In genomic region chr20:41872986-41873385, GRCh38 we compare ENCODE assay signal across 18 cellular contexts.
A peak's percentile ranks its signal among the peaks of the same experiment; 100 is the strongest.
DNase-seq lines count a peak whose midpoint lies in the region; ATAC-seq and TF ChIP-seq lines count a peak whose summit lies in the region.
"Had no signal": no experiment of that assay in that cellular context is flagged by ENCODE, and none has a peak within 500 bp of the region (broad histone marks: within the 10 kb centered on the region; RNA-seq: fewer than 3 reads in every experiment).

No MANE protein-coding gene starts in this region.

- 60% methylated on average over 6 of the region's 6 CpGs; no CpG with 5 or more reads in 1 of the 2 experiments for WGBS in endodermal cell (ENCODE audit: insufficient coverage in 1 of 2, insufficient read length in 1 of 2), 2 experiments

- TF ChIP-seq RAD21 in neural cell (conservative IDR thresholded peaks at IDR 0.05): no peak

- H3K36me3 Mint-ChIP-seq in endodermal cell (ENCODE audit: low read depth): no peaks in the 10 kb centered on the region
- H3K36me3 Mint-ChIP-seq: CD4-positive, CD25-positive, alpha-beta regulatory T cell; CD8-positive, alpha-beta memory T cell had no signal

- no peaks in the 10 kb centered on the region for H3K36me3 ChIP-seq in endodermal cell (ENCODE audit: control insufficient read depth, insufficient read depth, low read length)
- H3K36me3 ChIP-seq in neural cell (ENCODE audit: insufficient read depth, low read length): no peaks in the 10 kb centered on the region
- H3K36me3 ChIP-seq: BLaER1 treated with 17β-estradiol and CSF1 and Interleukin-3, amounts not matched to agents 10 nM and 100 nM had no signal

- no peaks in the 10 kb centered on the region for H3F3A ChIP-seq in neural cell (ENCODE audit: insufficient read depth, low read length, poor library complexity, severe bottlenecking)

- TF ChIP-seq CTCF in endodermal cell (conservative IDR thresholded peaks at IDR 0.05): no peak
- TF ChIP-seq CTCF in neural cell (IDR thresholded peaks at IDR 0.05; ENCODE audit: poor library complexity, severe bottlenecking): no peak

- TF ChIP-seq EP300 in neural cell (conservative IDR thresholded peaks at IDR 0.05; ENCODE audit: poor library complexity, severe bottlenecking): no peak

- H4K20me1 ChIP-seq in neural cell (ENCODE audit: insufficient read depth): no peaks in the 10 kb centered on the region
- H4K20me1 ChIP-seq: BLaER1 treated with 17β-estradiol and CSF1 and Interleukin-3, amounts not matched to agents 10 nM and 100 nM had no signal

- no peak overlapping the region for H3K4me2 ChIP-seq in neural cell (ENCODE audit: low read length)
- H3K4me2 ChIP-seq: BLaER1 treated with 17β-estradiol and CSF1 and Interleukin-3, amounts not matched to agents 10 nM and 100 nM had no signal

- peaks cover 24% of the 10 kb centered on the region for H3K9me3 ChIP-seq in endodermal cell (ENCODE audit: control insufficient read depth, low read length)
- peaks cover 4% of the 10 kb centered on the region for H3K9me3 ChIP-seq in neural cell (ENCODE audit: low read length)

- no peaks in the 10 kb centered on the region for H3K27me3 Mint-ChIP-seq in endodermal cell (ENCODE audit: insufficient read depth)
- H3K27me3 Mint-ChIP-seq: CD4-positive, CD25-positive, alpha-beta regulatory T cell had no signal

- H3K9me2 ChIP-seq in neural cell (ENCODE audit: insufficient read depth, low read length): no peaks in the 10 kb centered on the region

- peak overlapping the region; percentile 79 for H3K27ac Mint-ChIP-seq in endodermal cell
- H3K27ac Mint-ChIP-seq: B cell; CD8-positive, alpha-beta memory T cell had no signal

- H3K9ac ChIP-seq in endodermal cell (ENCODE audit: extremely low read depth, low read length, poor library complexity, severe bottlenecking): no peak overlapping the region
- H3K9ac ChIP-seq in neural cell (ENCODE audit: low read length): no peak overlapping the region
- H3K9ac ChIP-seq: BLaER1 treated with 17β-estradiol and CSF1 and Interleukin-3, amounts not matched to agents 10 nM and 100 nM; GM23248 had no signal

- H3K79me2 ChIP-seq in neural cell (replicated peaks; ENCODE audit: insufficient read depth, low read length): no peaks in the 10 kb centered on the region

- peaks cover 8% of the 10 kb centered on the region for H3K4me1 ChIP-seq in endodermal cell (ENCODE audit: control insufficient read depth, insufficient read depth, low read length)

- H3K9me3 Mint-ChIP-seq in endodermal cell: peaks cover 31% of the 10 kb centered on the region

- no peak overlapping the region for H3K27ac ChIP-seq in endodermal cell (ENCODE audit: low read depth, low read length)
- H3K27ac ChIP-seq in neural cell (ENCODE audit: low read length): no peak overlapping the region
- H3K27ac ChIP-seq: BLaER1 treated with 17β-estradiol and CSF1 and Interleukin-3, amounts not matched to agents 10 nM and 100 nM; GM23248; HL-60 had no signal

- ATAC-seq in HG02642 (IDR thresholded peaks at IDR 0.05; ENCODE audit: poor library complexity, unreplicated experiment): no peak

- H3K4me3 Mint-ChIP-seq in endodermal cell: no peak overlapping the region
- H3K4me3 Mint-ChIP-seq: B cell; CD8-positive, alpha-beta memory T cell had no signal

- H3K4me3 ChIP-seq in endodermal cell (ENCODE audit: low read length): no peak overlapping the region
- H3K4me3 ChIP-seq in neural cell (ENCODE audit: low read length): no peak overlapping the region
- H3K4me3 ChIP-seq: BLaER1 treated with 17β-estradiol and CSF1 and Interleukin-3, amounts not matched to agents 10 nM and 100 nM; GM23248 had no signal

- H3K27me3 ChIP-seq in endodermal cell (ENCODE audit: control insufficient read depth, insufficient read depth, low read length, poor library complexity, severe bottlenecking) (no peaks in the 10 kb centered on the region), neural cell (ENCODE audit: insufficient read depth, low read depth, low read length) (no peaks in the 10 kb centered on the region)
- H3K27me3 ChIP-seq: BLaER1 treated with 17β-estradiol and CSF1 and Interleukin-3, amounts not matched to agents 10 nM and 100 nM had no signal

- H3K4me1 Mint-ChIP-seq in endodermal cell: peaks cover 27% of the 10 kb centered on the region
- H3K4me1 Mint-ChIP-seq: B cell; CD4-positive, CD25-positive, alpha-beta regulatory T cell; CD8-positive, alpha-beta memory T cell had no signal

- no peak overlapping the region for H2AFZ ChIP-seq in neural cell (ENCODE audit: low read depth, low read length)
- H2AFZ ChIP-seq: GM23248 had no signal

- DNase-seq in NCI-H82 treated with DMSO at 0.1 percent for 48 hours (lab: John Stamatoyannopoulos, UW; ENCODE audit: unreplicated experiment) (peak; percentile 42), endodermal cell (peak; percentile 62), SW480 (ENCODE audit: low spot score) (no peak), EL (no peak)
- DNase-seq: CD4-positive, CD25-positive, alpha-beta regulatory T cell; CD8-positive, alpha-beta memory T cell; COR-L47; DMS 273 treated with DMSO at 0.1 percent for 48 hours; DMS53; DND-41; GM23248; HCEC 1CT; IMR-90 had no signal

TF ChIP-seq in neural cell, 6 proteins besides CTCF, POLR2A, EP300 and RAD21:
- no peak for TF ChIP-seq SMC3 (conservative IDR thresholded peaks at IDR 0.05; ENCODE audit: poor library complexity)
- TF ChIP-seq, protein P1, sequence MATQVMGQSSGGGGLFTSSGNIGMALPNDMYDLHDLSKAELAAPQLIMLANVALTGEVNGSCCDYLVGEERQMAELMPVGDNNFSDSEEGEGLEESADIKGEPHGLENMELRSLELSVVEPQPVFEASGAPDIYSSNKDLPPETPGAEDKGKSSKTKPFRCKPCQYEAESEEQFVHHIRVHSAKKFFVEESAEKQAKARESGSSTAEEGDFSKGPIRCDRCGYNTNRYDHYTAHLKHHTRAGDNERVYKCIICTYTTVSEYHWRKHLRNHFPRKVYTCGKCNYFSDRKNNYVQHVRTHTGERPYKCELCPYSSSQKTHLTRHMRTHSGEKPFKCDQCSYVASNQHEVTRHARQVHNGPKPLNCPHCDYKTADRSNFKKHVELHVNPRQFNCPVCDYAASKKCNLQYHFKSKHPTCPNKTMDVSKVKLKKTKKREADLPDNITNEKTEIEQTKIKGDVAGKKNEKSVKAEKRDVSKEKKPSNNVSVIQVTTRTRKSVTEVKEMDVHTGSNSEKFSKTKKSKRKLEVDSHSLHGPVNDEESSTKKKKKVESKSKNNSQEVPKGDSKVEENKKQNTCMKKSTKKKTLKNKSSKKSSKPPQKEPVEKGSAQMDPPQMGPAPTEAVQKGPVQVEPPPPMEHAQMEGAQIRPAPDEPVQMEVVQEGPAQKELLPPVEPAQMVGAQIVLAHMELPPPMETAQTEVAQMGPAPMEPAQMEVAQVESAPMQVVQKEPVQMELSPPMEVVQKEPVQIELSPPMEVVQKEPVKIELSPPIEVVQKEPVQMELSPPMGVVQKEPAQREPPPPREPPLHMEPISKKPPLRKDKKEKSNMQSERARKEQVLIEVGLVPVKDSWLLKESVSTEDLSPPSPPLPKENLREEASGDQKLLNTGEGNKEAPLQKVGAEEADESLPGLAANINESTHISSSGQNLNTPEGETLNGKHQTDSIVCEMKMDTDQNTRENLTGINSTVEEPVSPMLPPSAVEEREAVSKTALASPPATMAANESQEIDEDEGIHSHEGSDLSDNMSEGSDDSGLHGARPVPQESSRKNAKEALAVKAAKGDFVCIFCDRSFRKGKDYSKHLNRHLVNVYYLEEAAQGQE (IDR thresholded peaks at IDR 0.05; ENCODE audit: borderline replicate concordance): peak; percentile 28

Comparison
In these comparisons a context has a peak if more than half of its experiments do, and no peak if none do; other contexts are left out.
1. DNase-seq: peak in NCI-H82 treated with DMSO at 0.1 percent for 48 hours (single experiment) and endodermal cell (single experiment); none in SW480 (single experiment) and EL (single experiment).